Comparison of ENCODE assay signal across 1 cellular context in the genomic region with DNA sequence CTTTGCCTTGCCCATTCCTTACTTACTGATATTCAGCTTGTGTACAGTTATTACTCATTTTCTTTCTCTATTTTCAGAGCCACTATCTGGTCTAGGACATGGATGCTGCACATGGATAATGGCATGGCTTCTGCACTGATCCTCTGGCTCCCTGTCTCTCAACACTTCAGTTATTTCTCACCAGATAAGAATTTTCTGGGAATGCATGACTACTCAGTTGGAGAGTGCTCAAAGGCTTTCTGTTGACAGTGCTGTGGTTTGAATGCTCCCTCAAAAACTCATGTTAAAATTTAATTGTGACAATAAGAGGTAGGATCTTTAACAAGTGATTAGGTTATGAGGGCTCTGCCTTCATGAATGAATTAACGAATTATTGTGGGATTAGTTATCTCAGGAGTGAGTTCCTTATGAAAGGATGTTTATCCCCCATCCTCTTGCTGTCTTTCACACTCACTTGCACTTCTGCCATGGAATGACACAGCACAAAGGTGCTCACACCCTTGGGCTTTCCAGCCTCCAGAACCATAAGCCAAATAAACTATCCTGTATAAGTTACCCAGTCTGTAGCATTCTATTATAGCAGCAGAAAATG.
TF ChIP-seq lines count a peak whose summit lies in the region.

No MANE protein-coding gene starts in this region.

TF ChIP-seq in IMR-90, 13 proteins besides CTCF, POLR2A, EP300 and RAD21 (continued from another document):
- TF ChIP-seq, protein P1, sequence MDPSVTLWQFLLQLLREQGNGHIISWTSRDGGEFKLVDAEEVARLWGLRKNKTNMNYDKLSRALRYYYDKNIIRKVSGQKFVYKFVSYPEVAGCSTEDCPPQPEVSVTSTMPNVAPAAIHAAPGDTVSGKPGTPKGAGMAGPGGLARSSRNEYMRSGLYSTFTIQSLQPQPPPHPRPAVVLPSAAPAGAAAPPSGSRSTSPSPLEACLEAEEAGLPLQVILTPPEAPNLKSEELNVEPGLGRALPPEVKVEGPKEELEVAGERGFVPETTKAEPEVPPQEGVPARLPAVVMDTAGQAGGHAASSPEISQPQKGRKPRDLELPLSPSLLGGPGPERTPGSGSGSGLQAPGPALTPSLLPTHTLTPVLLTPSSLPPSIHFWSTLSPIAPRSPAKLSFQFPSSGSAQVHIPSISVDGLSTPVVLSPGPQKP (IDR thresholded peaks at IDR 0.05; ENCODE audit: borderline replicate concordance, low read depth, low read length), result no peak
- TF ChIP-seq CEBPB (IDR thresholded peaks at IDR 0.05; ENCODE audit: low read depth, low read length) (no peak), CHD1 (IDR thresholded peaks at IDR 0.05; ENCODE audit: low read depth, low read length) (no peak), MXI1 (IDR thresholded peaks at IDR 0.05; ENCODE audit: borderline replicate concordance, low read depth, low read length) (peak; percentile 65; the same call in 1 of the 2 replicates), MAZ (IDR thresholded peaks at IDR 0.05; ENCODE audit: borderline replicate concordance, low read depth, low read length) (no peak), MAFK (IDR thresholded peaks at IDR 0.05; ENCODE audit: low read depth, low read length) (peak; percentile 16; the same call in 1 of the 2 replicates), NFE2L2 (IDR thresholded peaks at IDR 0.05; ENCODE audit: low read depth, low read length) (peak; percentile 74), SMC3 (IDR thresholded peaks at IDR 0.05; ENCODE audit: low read depth, low read length) (no peak)
- TF ChIP-seq, protein P2, sequence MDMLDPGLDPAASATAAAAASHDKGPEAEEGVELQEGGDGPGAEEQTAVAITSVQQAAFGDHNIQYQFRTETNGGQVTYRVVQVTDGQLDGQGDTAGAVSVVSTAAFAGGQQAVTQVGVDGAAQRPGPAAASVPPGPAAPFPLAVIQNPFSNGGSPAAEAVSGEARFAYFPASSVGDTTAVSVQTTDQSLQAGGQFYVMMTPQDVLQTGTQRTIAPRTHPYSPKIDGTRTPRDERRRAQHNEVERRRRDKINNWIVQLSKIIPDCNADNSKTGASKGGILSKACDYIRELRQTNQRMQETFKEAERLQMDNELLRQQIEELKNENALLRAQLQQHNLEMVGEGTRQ (IDR thresholded peaks at IDR 0.05; ENCODE audit: low read depth, low read length), result no peak
